12 cellular contexts compared by ENCODE assay signal in genomic region chr12:49750994-49751393, GRCh38. TPM values are rescaled to one million over a fixed set of nuclear protein-coding genes. Genes with fewer than 3 reads are reported as not detected.
DNase-seq lines count a peak whose midpoint lies in the region; ATAC-seq, FAIRE-seq and TF ChIP-seq lines count a peak whose summit lies in the region.
"Had no signal": no experiment of that assay in that cellular context is flagged by ENCODE, and none has a peak within 500 bp of the region (broad histone marks: within the 10 kb centered on the region; RNA-seq: fewer than 3 reads in every experiment).

No MANE protein-coding gene starts in this region.

- TF ChIP-seq RAD21 in HepG2 (CRISPR knock-in tag; IDR thresholded peaks at IDR 0.05), result no peak

- H4K20me1 ChIP-seq in HepG2 (ENCODE audit: insufficient read depth, low read length), result peaks cover 80% of the 10 kb centered on the region

- H3K27me3 Mint-ChIP-seq in activated B cell treated with CpG ODN at 0.5 μM for 24 hours, result no peaks in the 10 kb centered on the region
- no peaks in the 10 kb centered on the region for H3K27me3 Mint-ChIP-seq in type B pancreatic cell

- TF ChIP-seq POLR2A in HepG2 (IDR thresholded peaks at IDR 0.05; ENCODE audit: insufficient read depth in 1 of 2, low read depth in 2 of 2, low read length in 2 of 2) (no peak), right lobe of liver (IDR thresholded peaks at IDR 0.05) (no peak), suprapubic skin (IDR thresholded peaks at IDR 0.05) (no peak)

- H3K27ac Mint-ChIP-seq in activated B cell treated with CpG ODN at 0.5 μM for 24 hours (peak overlapping the region; percentile 84), type B pancreatic cell (peak overlapping the region; percentile 68)

- intact Hi-C loops in HepG2 (cut with micrococcal nuclease; ENCODE audit: unreplicated experiment) (no loop called here), right lobe of liver (cut with DNase I) (no loop called here), activated B cell treated with CpG ODN at 0.5 μM for 24 hours (cut with micrococcal nuclease) (loop anchor here (5.0 kb wide), 1 partner anchor 89 kb away; no protein-coding TSS in a partner anchor)

- H3K4me3 ChIP-seq in HepG2 (replicated peaks in 1 of 3; ENCODE audit: insufficient read depth in 1 of 3, low read depth in 2 of 3, low read length in 3 of 3) (no peak overlapping the region), right lobe of liver (no peak overlapping the region), fibroblast of the aortic adventitia (ENCODE audit: low read depth, low read length) (no peak overlapping the region), suprapubic skin (no peak overlapping the region)

- H3K9me3 ChIP-seq in HepG2 (ENCODE audit: low read length), result no peaks in the 10 kb centered on the region
- H3K9me3 ChIP-seq in right lobe of liver, result no peaks in the 10 kb centered on the region
- H3K9me3 ChIP-seq in suprapubic skin, result no peaks in the 10 kb centered on the region

- POLR2A ChIA-PET in HepG2 (lab: Yijun Ruan, JAX), result interaction anchor here (2.1 kb wide), 1 partner anchor 10 kb away, joined by 16 read pairs; the partner anchor contains the start of gene TMBIM6
- POLR2A ChIA-PET in activated B cell treated with CpG ODN at 0.5 μM for 24 hours (lab: Charles Lee), result interaction anchor here (0.6 to 4.0 kb wide), 5 partner anchors 8 to 90 kb away, joined by 3 to 43 read pairs (median 8); partner anchors contain the start of gene TMBIM6

- peak overlapping the region; percentile 39 for H3K4me2 ChIP-seq in HepG2 (ENCODE audit: low read depth, low read length)

- in situ Hi-C loops in HepG2 (cut with HindIII; ENCODE audit: extremely low pct_ligation_motif_present, low pct_unique_long_range_greater_than_20kb), result no loop called here

- 74% methylated on average over 1 of the region's 1 CpG for WGBS in HepG2 (ENCODE audit: low lambda C conversion rate)
- 0% methylated on average over 1 of the region's 1 CpG for WGBS in right lobe of liver (ENCODE audit: insufficient coverage, low coverage, low lambda C conversion rate, missing lambda C conversion rate)
- 23% methylated on average over 1 of the region's 1 CpG for WGBS in suprapubic skin

- DNase-seq in HepG2 (ENCODE audit: low spot score) (no peak), right lobe of liver (no peak), activated B cell treated with CpG ODN at 0.5 μM for 24 hours (no peak), fibroblast of the aortic adventitia (ENCODE audit: low read depth) (no peak), type B pancreatic cell (ENCODE audit: extremely low spot score, unreplicated experiment) (no peak), suprapubic skin (ENCODE audit: low spot score in 2 of 2) (no peak), dedifferentiated amniotic fluid mesenchymal stem cell (ENCODE audit: extremely low spot score) (no peak)
- DNase-seq: activated CD4-positive, CD25-positive, alpha-beta regulatory T cell; left ventricle myocardium superior; NCI-H524; posterior cingulate gyrus had no signal

- no peaks in the 10 kb centered on the region for H3K9me3 Mint-ChIP-seq in activated B cell treated with CpG ODN at 0.5 μM for 24 hours
- no peaks in the 10 kb centered on the region for H3K9me3 Mint-ChIP-seq in type B pancreatic cell

- H3K79me2 ChIP-seq in HepG2 (ENCODE audit: insufficient read depth, low read length), result peaks cover 87% of the 10 kb centered on the region

- no TSS peak for BruUV-seq in HepG2 (replicated peaks; lab: Mats Ljungman, UMichigan)

- H3K27ac ChIP-seq in HepG2 (ENCODE audit: extremely low read length, insufficient read depth, low read length) (no peak overlapping the region), right lobe of liver (no peak overlapping the region), suprapubic skin (no peak overlapping the region)

- H3K36me3 Mint-ChIP-seq in activated B cell treated with CpG ODN at 0.5 μM for 24 hours (ENCODE audit: low read depth) (peaks cover 74% of the 10 kb centered on the region), type B pancreatic cell (peaks cover 16% of the 10 kb centered on the region)

- ATAC-seq in HepG2 (no peak), right lobe of liver (no peak), activated B cell treated with CpG ODN at 0.5 μM for 24 hours (ENCODE audit: low read depth) (no peak), HG03432 (IDR thresholded peaks at IDR 0.05; ENCODE audit: unreplicated experiment) (no peak)

- TF ChIP-seq EP300 in HepG2 (IDR thresholded peaks at IDR 0.05; ENCODE audit: low read depth in 2 of 2, low read length in 2 of 2), result no peak
- no peak for TF ChIP-seq EP300 in HepG2 (CRISPR knock-in tag; IDR thresholded peaks at IDR 0.05; ENCODE audit: borderline replicate concordance)
- no peak for TF ChIP-seq EP300 in suprapubic skin (IDR thresholded peaks at IDR 0.05)

- FAIRE-seq in HepG2 (lab: Jason Lieb, UNC), result no peak

- H3K27me3 ChIP-seq in HepG2 (ENCODE audit: control insufficient read depth in 1 of 2, insufficient read depth in 2 of 2, low read length in 2 of 2) (no peaks in the 10 kb centered on the region), right lobe of liver (no peaks in the 10 kb centered on the region), suprapubic skin (no peaks in the 10 kb centered on the region)

- H3K4me3 Mint-ChIP-seq in activated B cell treated with CpG ODN at 0.5 μM for 24 hours (peak overlapping the region; percentile 59), type B pancreatic cell (no peak overlapping the region)

- H3K4me1 Mint-ChIP-seq in activated B cell treated with CpG ODN at 0.5 μM for 24 hours, result peaks cover 87% of the 10 kb centered on the region
- peaks cover 29% of the 10 kb centered on the region for H3K4me1 Mint-ChIP-seq in type B pancreatic cell (ENCODE audit: unreplicated experiment)

- H3K36me3 ChIP-seq in HepG2 (replicated peaks in 1 of 2; ENCODE audit: control insufficient read depth in 1 of 2, insufficient read depth in 2 of 2, low read length in 2 of 2) (peaks cover 19 to 48% of the 10 kb centered on the region in 2 experiments), right lobe of liver (peaks cover 9 to 44% (median 29%) of the 10 kb centered on the region in 4 donors), suprapubic skin (peaks cover 34% of the 10 kb centered on the region)

- H3K9ac ChIP-seq in HepG2 (ENCODE audit: insufficient read depth, low read depth, low read length), result no peak overlapping the region

- TF ChIP-seq CTCF in HepG2 (CRISPR knock-in tag; IDR thresholded peaks at IDR 0.05) (no peak), right lobe of liver (IDR thresholded peaks at IDR 0.05) (no peak), activated B cell treated with CpG ODN at 0.5 μM for 24 hours (IDR thresholded peaks at IDR 0.05) (no peak), fibroblast of the aortic adventitia (IDR thresholded peaks at IDR 0.05; ENCODE audit: insufficient read depth, low read length) (peak; percentile 1), type B pancreatic cell (conservative IDR thresholded peaks at IDR 0.05) (no peak), suprapubic skin (IDR thresholded peaks at IDR 0.05) (no peak)

- H2AFZ ChIP-seq in HepG2 (ENCODE audit: low read length), result no peak overlapping the region

- CTCF ChIA-PET in HepG2 (lab: Yijun Ruan, JAX; ENCODE audit: low intra/inter-chr PET ratio, low total read pairs) (no interaction called here), activated B cell treated with CpG ODN at 0.5 μM for 24 hours (lab: Charles Lee) (interaction anchor here (1.0 to 1.7 kb wide), 2 partner anchors 12 to 13 kb away, joined by 3 to 5 read pairs; no protein-coding TSS in a partner anchor)

- H3K4me1 ChIP-seq in HepG2 (ENCODE audit: insufficient read depth, low read length) (peaks cover 61% of the 10 kb centered on the region), right lobe of liver (peaks cover 0 to 97% (median 30%) of the 10 kb centered on the region in 4 donors), suprapubic skin (peaks cover 52% of the 10 kb centered on the region)

RNA-seq across cellular contexts. Expression of gene TMBIM6, which starts 9.6 kb away (rescaled TPM):
- total RNA-seq in HepG2 (2016; rRNA removed; fragmentation: Illumina TruSeq; extraction: Trizol), result 220 and 412 TPM in 2 replicates
- total RNA-seq in HepG2 (2016; cell fraction: cytosol; rRNA removed; fragmentation: Illumina TruSeq; extraction: Trizol; ENCODE audit: low read depth), result 49.6 and 57.4 TPM in 2 replicates
- 229 and 414 TPM in 2 replicates for total RNA-seq in HepG2 (2016; cell fraction: insoluble cytoplasmic fraction; rRNA removed; fragmentation: Illumina TruSeq; extraction: Trizol)
- 85.8 and 89.3 TPM in 2 replicates for total RNA-seq in HepG2 (2016; cell fraction: membrane; rRNA removed; fragmentation: Illumina TruSeq; extraction: Trizol)
- 296 and 323 TPM in 2 replicates for total RNA-seq in HepG2 (2016; cell fraction: nucleus; rRNA removed; fragmentation: Illumina TruSeq; extraction: Trizol)
- polyA plus RNA-seq in HepG2 (2011; rRNA removed), result 445 and 468 TPM in 2 replicates
- 286 and 485 TPM in 2 replicates for polyA plus RNA-seq in HepG2 (2011; cell fraction: cytosol; rRNA removed)
- polyA plus RNA-seq in HepG2 (2011; cell fraction: nucleus; rRNA removed), result 231 and 241 TPM in 2 replicates
- 423 and 441 TPM in 2 replicates for polyA plus RNA-seq in HepG2 (2012)
- 62.2 and 68.0 TPM in 2 replicates for polyA plus RNA-seq in HepG2 (2016; cell fraction: cytosol; fragmentation: Illumina TruSeq; extraction: Trizol; ENCODE audit: low read depth)
- 213 and 227 TPM in 2 replicates for polyA plus RNA-seq in HepG2 (2016; cell fraction: insoluble cytoplasmic fraction; fragmentation: Illumina TruSeq; extraction: Trizol; ENCODE audit: low read depth)
- polyA plus RNA-seq in HepG2 (2016; cell fraction: membrane; fragmentation: Illumina TruSeq; extraction: Trizol; ENCODE audit: low read depth), result 53.8 and 54.1 TPM in 2 replicates
- 552 and 556 TPM in 2 replicates for polyA plus RNA-seq in HepG2 (2016; cell fraction: nucleus; fragmentation: Illumina TruSeq; extraction: Trizol; ENCODE audit: insufficient read depth, low read depth)
- 536 and 564 TPM in 2 replicates for polyA minus RNA-seq in HepG2 (2011; rRNA and poly(A)+ RNA removed; ENCODE audit: low replicate concordance)
- polyA minus RNA-seq in HepG2 (2011; cell fraction: cytosol; rRNA and poly(A)+ RNA removed), result 151 and 170 TPM in 2 replicates
- 151 and 168 TPM in 2 replicates for polyA minus RNA-seq in HepG2 (2011; cell fraction: nucleus; rRNA and poly(A)+ RNA removed)
- 1,000 to 10,000 TPM in 3 of 6 experiments, 100 to 1,000 TPM in 3; 538 to 1,268 (median 937) TPM for total RNA-seq in right lobe of liver
- total RNA-seq in activated B cell treated with CpG ODN at 0.5 μM for 24 hours, result 355 and 366 TPM in 2 replicates
- 238 and 564 TPM in 2 replicates for total RNA-seq in fibroblast of the aortic adventitia (ENCODE audit: low replicate concordance)
- total RNA-seq in type B pancreatic cell (ENCODE audit: low replicate concordance), result 497 and 686 TPM in 2 replicates
- total RNA-seq in suprapubic skin, result 100 to 1,000 TPM; 292 to 468 (median 377) TPM

RNA-seq across cellular contexts. Expression of gene FMNL3, which starts 43.8 kb away (rescaled TPM):
- total RNA-seq in HepG2 (2016; rRNA removed; fragmentation: Illumina TruSeq; extraction: Trizol) (0.79 and 1.1 TPM in 2 replicates), right lobe of liver (1 to 10 TPM; 2.1 to 4.9 (median 2.9) TPM), activated B cell treated with CpG ODN at 0.5 μM for 24 hours (74.7 and 84.3 TPM in 2 replicates), fibroblast of the aortic adventitia (ENCODE audit: low replicate concordance) (12.0 and 20.8 TPM in 2 replicates), type B pancreatic cell (ENCODE audit: low replicate concordance) (2.5 and 21.1 TPM in 2 replicates), suprapubic skin (1 to 10 TPM; 3.2 to 8.4 (median 6.7) TPM)
- total RNA-seq in HepG2 (2016; cell fraction: cytosol; rRNA removed; fragmentation: Illumina TruSeq; extraction: Trizol; ENCODE audit: low read depth), result 0.10 and 0.44 TPM in 2 replicates
- 0.82 and 1.00 TPM in 2 replicates for total RNA-seq in HepG2 (2016; cell fraction: insoluble cytoplasmic fraction; rRNA removed; fragmentation: Illumina TruSeq; extraction: Trizol)
- 0.55 and 0.80 TPM in 2 replicates for total RNA-seq in HepG2 (2016; cell fraction: membrane; rRNA removed; fragmentation: Illumina TruSeq; extraction: Trizol)
- total RNA-seq in HepG2 (2016; cell fraction: nucleus; rRNA removed; fragmentation: Illumina TruSeq; extraction: Trizol), result 0.65 and 1.0 TPM in 2 replicates
- polyA plus RNA-seq in HepG2 (2011; rRNA removed), result 0.44 and 0.64 TPM in 2 replicates
- polyA plus RNA-seq in HepG2 (2011; cell fraction: cytosol; rRNA removed), result 0.23 and 0.36 TPM in 2 replicates
- 1.2 and 1.3 TPM in 2 replicates for polyA plus RNA-seq in HepG2 (2011; cell fraction: nucleus; rRNA removed)
- polyA plus RNA-seq in HepG2 (2012), result 0.48 and 0.68 TPM in 2 replicates
- 0.08 TPM in 2 replicates for polyA plus RNA-seq in HepG2 (2016; cell fraction: cytosol; fragmentation: Illumina TruSeq; extraction: Trizol; ENCODE audit: low read depth)
- 0.69 and 0.75 TPM in 2 replicates for polyA plus RNA-seq in HepG2 (2016; cell fraction: insoluble cytoplasmic fraction; fragmentation: Illumina TruSeq; extraction: Trizol; ENCODE audit: low read depth)
- 0.34 and 0.46 TPM in 2 replicates for polyA plus RNA-seq in HepG2 (2016; cell fraction: membrane; fragmentation: Illumina TruSeq; extraction: Trizol; ENCODE audit: low read depth)
- polyA plus RNA-seq in HepG2 (2016; cell fraction: nucleus; fragmentation: Illumina TruSeq; extraction: Trizol; ENCODE audit: insufficient read depth, low read depth), result 1.3 and 1.4 TPM in 2 replicates
- 1.4 and 10.5 TPM in 2 replicates for polyA minus RNA-seq in HepG2 (2011; rRNA and poly(A)+ RNA removed; ENCODE audit: low replicate concordance)
- polyA minus RNA-seq in HepG2 (2011; cell fraction: cytosol; rRNA and poly(A)+ RNA removed), result 0.40 and 0.97 TPM in 2 replicates
- 0.75 and 0.77 TPM in 2 replicates for polyA minus RNA-seq in HepG2 (2011; cell fraction: nucleus; rRNA and poly(A)+ RNA removed)
